In the genomic region with DNA sequence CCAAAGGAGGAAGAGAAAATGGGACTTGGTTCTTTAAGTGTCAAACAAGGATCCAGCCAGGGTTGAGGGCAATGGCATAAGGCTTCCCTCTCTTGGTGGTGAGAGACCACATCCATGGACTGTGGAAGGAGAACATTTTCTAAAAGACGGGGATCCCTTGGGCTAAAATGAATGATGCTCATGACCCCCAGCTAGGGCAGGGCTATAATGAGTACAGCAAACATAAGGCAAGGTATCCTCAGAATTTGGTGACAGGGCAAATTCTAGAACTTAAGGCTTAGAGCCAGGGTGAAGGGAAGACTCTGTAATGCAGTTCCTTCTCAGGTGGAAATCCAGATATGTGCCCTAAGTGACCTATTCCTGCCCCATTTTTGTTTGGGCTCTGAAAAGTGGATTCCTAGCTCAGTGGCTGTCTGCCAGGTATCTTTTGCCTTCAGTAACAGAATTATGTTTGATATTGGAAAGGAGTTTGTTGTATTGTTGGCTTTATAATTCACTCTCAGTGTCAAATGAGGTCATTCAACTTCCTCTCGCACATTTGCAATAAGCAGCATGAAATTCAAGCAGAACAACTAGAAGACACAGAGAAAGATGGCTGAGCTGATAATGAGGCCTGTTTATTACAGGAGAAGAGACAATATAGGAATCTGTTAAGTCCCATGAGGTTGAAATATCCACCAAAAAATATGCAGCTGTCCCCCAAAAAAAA, we compare ENCODE assay signal across 11 cellular contexts.
DNase-seq lines count a peak whose midpoint lies in the region; TF ChIP-seq lines count a peak whose summit lies in the region.
"Had no signal": no experiment of that assay in that cellular context is flagged by ENCODE, and none has a peak within 500 bp of the region (broad histone marks: within the 10 kb centered on the region; RNA-seq: fewer than 3 reads in every experiment).

No MANE protein-coding gene starts in this region.

- peak overlapping the region; percentile 87 to 98 (median 96) for H3K27ac Mint-ChIP-seq in CD8-positive, alpha-beta memory T cell

- CTCF ChIA-PET in CD8-positive, alpha-beta memory T cell (lab: Charles Lee) = interaction anchor here (1.6 to 4.3 kb wide), 4 partner anchors 19 to 58 kb away, joined by 3 to 18 read pairs (median 8); no protein-coding TSS in a partner anchor

- H3K36me3 ChIP-seq in CD8-positive, alpha-beta memory T cell (ENCODE audit: insufficient read depth, low read length) = peaks cover 50% of the 10 kb centered on the region
- H3K36me3 ChIP-seq in ascending aorta (no peaks in the 10 kb centered on the region), rectal smooth muscle tissue (ENCODE audit: control insufficient read depth, insufficient read depth, low read length) (no peaks in the 10 kb centered on the region)

- H3K9me3 ChIP-seq in CD8-positive, alpha-beta memory T cell (ENCODE audit: low read length) = no peaks in the 10 kb centered on the region
- no peaks in the 10 kb centered on the region for H3K9me3 ChIP-seq in ascending aorta

- no peaks in the 10 kb centered on the region for H3K9me3 Mint-ChIP-seq in CD8-positive, alpha-beta memory T cell

- H3K4me1 Mint-ChIP-seq in CD8-positive, alpha-beta memory T cell = peaks cover 76 to 89% (median 82%) of the 10 kb centered on the region in 3 donors

- peak in 1 of 5 donors; percentile 55 for DNase-seq in CD8-positive, alpha-beta memory T cell
- DNase-seq in LNCaP clone FGC (ENCODE audit: low read depth) = peak; percentile 25
- no peak for DNase-seq in ascending aorta (ENCODE audit: low spot score in 2 of 2)
- DNase-seq in NCI-H2081 (lab: John Stamatoyannopoulos, UW) = no peak
- no peak for DNase-seq in HPDE6-E6E7 (ENCODE audit: extremely low spot score)
- DNase-seq in NCI-H1048 (lab: John Stamatoyannopoulos, UW) = no peak
- DNase-seq: hypothalamus; NCI-H1417 treated with DMSO at 0.1 percent for 48 hours; stimulated activated CD4-positive, alpha-beta T cell treated with anti-CD3 and anti-CD28 coated beads, Interleukin-15, amount 100 ng/mL, for 24 hours; stimulated activated naive CD4-positive, alpha-beta T cell treated with Interleukin-2 at 50 U/mL for 16 hours had no signal

- no peaks in the 10 kb centered on the region for H3K27me3 ChIP-seq in CD8-positive, alpha-beta memory T cell (ENCODE audit: insufficient read depth, low read length, poor library complexity, severe bottlenecking)
- no peaks in the 10 kb centered on the region for H3K27me3 ChIP-seq in ascending aorta
- H3K27me3 ChIP-seq in rectal smooth muscle tissue (ENCODE audit: control insufficient read depth, insufficient read depth, low read length) = no peaks in the 10 kb centered on the region

- TF ChIP-seq CTCF in LNCaP clone FGC (IDR thresholded peaks at IDR 0.05; ENCODE audit: control insufficient read depth, extremely low read depth, insufficient read depth) (no peak), ascending aorta (IDR thresholded peaks at IDR 0.05) (no peak)

- H3K9ac ChIP-seq in rectal smooth muscle tissue (ENCODE audit: low read length) = no peak overlapping the region

- peaks cover 97% of the 10 kb centered on the region for H3K4me1 ChIP-seq in CD8-positive, alpha-beta memory T cell (ENCODE audit: insufficient read depth, low read length)
- H3K4me1 ChIP-seq in ascending aorta (peaks cover 12 to 41% of the 10 kb centered on the region in 2 donors), rectal smooth muscle tissue (ENCODE audit: control insufficient read depth, insufficient read depth, low read length) (peaks cover 22% of the 10 kb centered on the region)

- no peaks in the 10 kb centered on the region for H3K27me3 Mint-ChIP-seq in CD8-positive, alpha-beta memory T cell

- peaks cover 39 to 88% (median 60%) of the 10 kb centered on the region in 3 donors for H3K36me3 Mint-ChIP-seq in CD8-positive, alpha-beta memory T cell

- intact Hi-C loops in ascending aorta (cut with DNase I) = no loop called here

- H3K4me3 ChIP-seq in CD8-positive, alpha-beta memory T cell (ENCODE audit: low read length) = peak overlapping the region; percentile 55
- H3K4me3 ChIP-seq in LNCaP clone FGC (ENCODE audit: low read depth, low read length) (no peak overlapping the region), ascending aorta (no peak overlapping the region), rectal smooth muscle tissue (ENCODE audit: low read length) (no peak overlapping the region)

- H3K27ac ChIP-seq in CD8-positive, alpha-beta memory T cell (ENCODE audit: low read depth, low read length) = peak overlapping the region; percentile 56
- H3K27ac ChIP-seq in ascending aorta (peak overlapping the region; percentile 58 to 68), rectal smooth muscle tissue (ENCODE audit: low read depth, low read length) (peak overlapping the region; percentile 50)

- POLR2A ChIA-PET in CD8-positive, alpha-beta memory T cell (lab: Charles Lee) = interaction anchor here (1.1 to 18.8 kb wide), 6 partner anchors 11 to 39 kb away, joined by 3 to 285 read pairs (median 4); no protein-coding TSS in a partner anchor

- H3K4me3 Mint-ChIP-seq in CD8-positive, alpha-beta memory T cell = peak overlapping the region; percentile 89 to 98 (median 91)
